ENCODE assay signal across 28 cellular contexts in the genomic region with DNA sequence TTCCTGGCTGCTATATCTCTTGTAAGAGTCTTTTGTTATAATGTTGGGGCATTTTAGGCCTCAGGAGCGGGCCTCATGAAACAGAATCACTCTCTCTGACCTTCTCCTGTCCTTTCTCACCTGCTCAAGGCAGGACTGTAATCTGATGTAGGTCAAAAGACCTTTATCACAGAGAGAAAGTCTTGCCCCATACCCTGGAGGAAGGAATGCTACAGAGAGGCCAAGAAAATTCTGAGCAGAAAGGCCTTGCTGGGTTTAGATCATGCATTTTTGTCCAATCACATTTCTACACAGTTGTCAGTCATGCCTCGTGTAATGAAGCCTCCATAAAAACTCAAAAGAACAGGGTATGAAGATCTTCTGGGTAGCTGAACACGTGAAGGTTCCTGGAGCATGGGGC.
"Had no signal": no experiment of that assay in that cellular context is flagged by ENCODE, and none has a peak within 500 bp of the region (broad histone marks: within the 10 kb centered on the region; RNA-seq: fewer than 3 reads in every experiment).

No MANE protein-coding gene starts in this region.

- H3K27me3 Mint-ChIP-seq: stimulated activated memory B cell treated with anti-CD40 and anti-IgM and Interleukin-4, amounts not matched to agents 10 μg/mL and 1 μg/mL and 100 μg/mL, for 72 hours; stimulated activated naive CD8-positive, alpha-beta T cell treated with anti-CD3 and anti-CD28 coated beads, Interleukin-15, amount 100 ng/mL, for 72 hours; type B pancreatic cell had no signal

- H3K4me1 ChIP-seq: suprapubic skin, thyroid gland, tibial artery, transverse colon, upper lobe of left lung, upper lobe of right lung, uterus, vagina had no signal

- H3K9me3 ChIP-seq: stomach, suprapubic skin, testis, thoracic aorta, thyroid gland, tibial artery, tibial nerve, transverse colon, upper lobe of left lung, upper lobe of right lung, uterus, vagina had no signal

- ATAC-seq: stimulated activated effector memory CD8-positive, alpha-beta T cell treated with anti-CD3 and anti-CD28 coated beads, Interleukin-12 subunit alpha, Interleukin-12 subunit beta, amount 100 ng/mL, for 72 hours; stimulated activated memory B cell treated with anti-CD40 and anti-IgM and Interleukin-4, amounts not matched to agents 10 μg/mL and 1 μg/mL and 100 μg/mL, for 72 hours; stimulated activated naive B cell treated with anti-CD40 and anti-IgM and Interleukin-4, amounts not matched to agents 10 μg/mL and 1 μg/mL and 100 μg/mL, for 72 hours; stimulated activated naive CD8-positive, alpha-beta T cell treated with anti-CD3 and anti-CD28 coated beads, Interleukin-15, amount 100 ng/mL, for 72 hours; stimulated activated naive CD8-positive, alpha-beta T cell treated with anti-CD3 and anti-CD28 coated beads, Interleukin-15, Interleukin-2, amounts not matched to agents 100 U/mL and 50 U/mL, for 24 hours; upper lobe of right lung had no signal

- H3K4me1 Mint-ChIP-seq: stimulated activated effector memory CD8-positive, alpha-beta T cell treated with anti-CD3 and anti-CD28 coated beads, Interleukin-12 subunit alpha, Interleukin-12 subunit beta, amount 100 ng/mL, for 72 hours; stimulated activated memory B cell treated with anti-CD40 and anti-IgM and Interleukin-4, amounts not matched to agents 10 μg/mL and 1 μg/mL and 100 μg/mL, for 72 hours; stimulated activated naive B cell treated with anti-CD40 and anti-IgM and Interleukin-4, amounts not matched to agents 10 μg/mL and 1 μg/mL and 100 μg/mL, for 72 hours; stimulated activated naive CD8-positive, alpha-beta T cell treated with anti-CD3 and anti-CD28 coated beads, Interleukin-15, amount 100 ng/mL, for 72 hours had no signal

- H3K4me3 ChIP-seq: stomach, suprapubic skin, testis, thoracic aorta, thyroid gland, tibial artery, tibial nerve, transverse colon, upper lobe of left lung, upper lobe of right lung, uterus, vagina had no signal

- DNase-seq: stimulated activated CD4-positive, alpha-beta T cell treated with anti-CD3 and anti-CD28 coated beads, Interleukin-2, amount 100 ng/mL, for 24 hours; stimulated activated CD4-positive, alpha-beta T cell treated with anti-CD3 and anti-CD28 coated beads, Interleukin-2, amount 100 ng/mL, for 48 hours; stimulated activated CD4-positive, alpha-beta T cell treated with anti-CD3 and anti-CD28 coated beads, Interleukin-4, amount 100 ng/mL, for 1 hour; stimulated activated CD4-positive, alpha-beta T cell treated with anti-CD3 and anti-CD28 coated beads, Interleukin-4, amount 100 ng/mL, for 24 hours; stimulated activated CD4-positive, alpha-beta T cell treated with anti-CD3 and anti-CD28 coated beads, Interleukin-4, amount 100 ng/mL, for 4 hours; stimulated activated naive B cell treated with anti-CD40 and anti-IgM and Interleukin-4, amounts not matched to agents 10 μg/mL and 1 μg/mL and 100 μg/mL, for 72 hours; stimulated activated naive CD4-positive, alpha-beta T cell; stimulated activated naive CD4-positive, alpha-beta T cell treated with Interleukin-2 at 50 U/mL for 16 hours; stimulated activated naive CD8-positive, alpha-beta T cell treated with anti-CD3 and anti-CD28 coated beads, Interleukin-15, amount 100 ng/mL, for 72 hours; stimulated activated naive CD8-positive, alpha-beta T cell treated with anti-CD3 and anti-CD28 coated beads, Interleukin-15, Interleukin-2, amounts not matched to agents 100 U/mL and 50 U/mL, for 24 hours; stomach; substantia nigra; testis; thyroid gland; transverse colon; upper lobe of left lung; uterus had no signal

- FAIRE-seq: urothelium cell line had no signal

- H3K27me3 ChIP-seq: suprapubic skin, testis, thyroid gland, tibial artery, tibial nerve, transverse colon, upper lobe of left lung, upper lobe of right lung, uterus, vagina had no signal

- H3K36me3 ChIP-seq: stomach, suprapubic skin, thoracic aorta, thyroid gland, tibial artery, tibial nerve, transverse colon, upper lobe of left lung, upper lobe of right lung, uterus, vagina had no signal

- H3K27ac ChIP-seq: stomach, suprapubic skin, testis, thoracic aorta, thyroid gland, tibial artery, tibial nerve, transverse colon, upper lobe of left lung, upper lobe of right lung, uterus, vagina had no signal

- H3K4me3 Mint-ChIP-seq: stimulated activated effector memory CD8-positive, alpha-beta T cell treated with anti-CD3 and anti-CD28 coated beads, Interleukin-12 subunit alpha, Interleukin-12 subunit beta, amount 100 ng/mL, for 72 hours; stimulated activated memory B cell treated with anti-CD40 and anti-IgM and Interleukin-4, amounts not matched to agents 10 μg/mL and 1 μg/mL and 100 μg/mL, for 72 hours; stimulated activated naive B cell treated with anti-CD40 and anti-IgM and Interleukin-4, amounts not matched to agents 10 μg/mL and 1 μg/mL and 100 μg/mL, for 72 hours; stimulated activated naive CD8-positive, alpha-beta T cell treated with anti-CD3 and anti-CD28 coated beads, Interleukin-15, amount 100 ng/mL, for 72 hours; stimulated activated naive CD8-positive, alpha-beta T cell treated with anti-CD3 and anti-CD28 coated beads, Interleukin-15, Interleukin-2, amounts not matched to agents 100 ng/mL and 50 ng/mL, for 24 hours; type B pancreatic cell had no signal

- H3K9me3 Mint-ChIP-seq: stimulated activated effector memory CD8-positive, alpha-beta T cell treated with anti-CD3 and anti-CD28 coated beads, Interleukin-12 subunit alpha, Interleukin-12 subunit beta, amount 100 ng/mL, for 72 hours; stimulated activated memory B cell treated with anti-CD40 and anti-IgM and Interleukin-4, amounts not matched to agents 10 μg/mL and 1 μg/mL and 100 μg/mL, for 72 hours; stimulated activated naive B cell treated with anti-CD40 and anti-IgM and Interleukin-4, amounts not matched to agents 10 μg/mL and 1 μg/mL and 100 μg/mL, for 72 hours; stimulated activated naive CD8-positive, alpha-beta T cell treated with anti-CD3 and anti-CD28 coated beads, Interleukin-15, amount 100 ng/mL, for 72 hours; stimulated activated naive CD8-positive, alpha-beta T cell treated with anti-CD3 and anti-CD28 coated beads, Interleukin-15, Interleukin-2, amounts not matched to agents 100 ng/mL and 50 ng/mL, for 24 hours; type B pancreatic cell had no signal

- H3K36me3 Mint-ChIP-seq: stimulated activated effector memory CD8-positive, alpha-beta T cell treated with anti-CD3 and anti-CD28 coated beads, Interleukin-12 subunit alpha, Interleukin-12 subunit beta, amount 100 ng/mL, for 72 hours; stimulated activated memory B cell treated with anti-CD40 and anti-IgM and Interleukin-4, amounts not matched to agents 10 μg/mL and 1 μg/mL and 100 μg/mL, for 72 hours; stimulated activated naive B cell treated with anti-CD40 and anti-IgM and Interleukin-4, amounts not matched to agents 10 μg/mL and 1 μg/mL and 100 μg/mL, for 72 hours; type B pancreatic cell had no signal

- H3K27ac Mint-ChIP-seq: stimulated activated effector memory CD8-positive, alpha-beta T cell treated with anti-CD3 and anti-CD28 coated beads, Interleukin-12 subunit alpha, Interleukin-12 subunit beta, amount 100 ng/mL, for 72 hours; stimulated activated memory B cell treated with anti-CD40 and anti-IgM and Interleukin-4, amounts not matched to agents 10 μg/mL and 1 μg/mL and 100 μg/mL, for 72 hours; stimulated activated naive B cell treated with anti-CD40 and anti-IgM and Interleukin-4, amounts not matched to agents 10 μg/mL and 1 μg/mL and 100 μg/mL, for 72 hours; stimulated activated naive CD8-positive, alpha-beta T cell treated with anti-CD3 and anti-CD28 coated beads, Interleukin-15, Interleukin-2, amounts not matched to agents 100 ng/mL and 50 ng/mL, for 24 hours; type B pancreatic cell had no signal
